21 cellular contexts compared by ENCODE assay signal in the genomic region with DNA sequence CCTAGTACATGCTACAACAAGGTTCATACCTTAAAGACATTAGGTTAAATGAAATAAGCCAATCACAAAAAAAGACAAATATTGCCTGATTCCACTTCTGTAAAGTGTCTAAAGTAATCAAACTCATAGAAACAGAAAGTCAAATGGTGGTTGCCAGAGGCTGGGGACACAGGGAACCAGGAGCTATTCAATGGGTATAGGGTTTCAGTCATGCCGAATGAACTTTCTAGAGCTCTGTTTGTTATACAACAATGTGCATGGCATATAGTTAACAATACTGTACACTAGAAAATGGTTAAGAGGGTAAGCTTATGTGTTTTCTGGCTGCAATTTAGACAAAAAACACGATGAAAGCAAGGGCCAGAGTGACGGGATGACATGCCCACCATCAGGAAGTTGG.
"Had no signal": no experiment of that assay in that cellular context is flagged by ENCODE, and none has a peak within 500 bp of the region (broad histone marks: within the 10 kb centered on the region; RNA-seq: fewer than 3 reads in every experiment).

No MANE protein-coding gene starts in this region.

- H3K79me2 ChIP-seq: hepatocyte had no signal

- H3K9me3 ChIP-seq: colonic mucosa, gastroesophageal sphincter, mucosa of descending colon, spleen, tibial nerve had no signal

- ATAC-seq: activated T-cell treated with anti-CD3 and anti-CD28 coated beads, Interleukin-2, amount 50 U/mL, for 72 hours; gastroesophageal sphincter; left cardiac atrium; left ventricle myocardium superior; mucosa of descending colon; natural killer cell treated with Interleukin-12 subunit alpha and Interleukin-12 subunit beta and Interleukin-15 and Interleukin-18, amount 100 ng/mL, for 72 hours; right cardiac atrium had no signal

- H3K27ac Mint-ChIP-seq: activated naive CD8-positive, alpha-beta T cell; activated T-cell treated with anti-CD3 and anti-CD28 coated beads, Interleukin-2, amount 50 U/mL, for 72 hours; natural killer cell treated with Interleukin-12 subunit alpha and Interleukin-12 subunit beta and Interleukin-15 and Interleukin-18, amount 100 ng/mL, for 72 hours had no signal

- H2AFZ ChIP-seq: hepatocyte had no signal

- H3K4me3 Mint-ChIP-seq: activated naive CD8-positive, alpha-beta T cell; activated T-cell treated with anti-CD3 and anti-CD28 coated beads, Interleukin-2, amount 50 U/mL, for 72 hours; natural killer cell treated with Interleukin-12 subunit alpha and Interleukin-12 subunit beta and Interleukin-15 and Interleukin-18, amount 100 ng/mL, for 72 hours had no signal

- H3K27ac ChIP-seq: colonic mucosa, dorsolateral prefrontal cortex, gastroesophageal sphincter, hepatocyte, spleen, tibial nerve, VCaP had no signal

- H3K36me3 ChIP-seq: colonic mucosa, gastroesophageal sphincter, spleen, tibial nerve had no signal

- H3K4me2 ChIP-seq: hepatocyte had no signal

- H3K27me3 ChIP-seq: colonic mucosa, dorsolateral prefrontal cortex, gastroesophageal sphincter, hepatocyte, tibial nerve had no signal

- DNase-seq: activated CD4-positive, alpha-beta T cell treated with anti-CD3 and anti-CD28 coated beads for 4 hours; activated CD4-positive, alpha-beta T cell treated with anti-CD3 and anti-CD28 coated beads, Interleukin-2, amount 50 U/mL, for 4 hours; activated naive CD4-positive, alpha-beta T cell treated with Interleukin-2 at 50 U/mL for 16 hours; activated T-cell treated with anti-CD3 and anti-CD28 coated beads for 4 hours; activated T-cell treated with anti-CD3 and anti-CD28 coated beads, Interleukin-2, amount 50 U/mL, for 72 hours; anterior cingulate cortex; colonic mucosa; dorsolateral prefrontal cortex; effector memory CD4-positive, alpha-beta T cell; left cardiac atrium; left ventricle myocardium superior; mucosa of descending colon; right cardiac atrium; spleen; stimulated activated naive CD4-positive, alpha-beta T cell had no signal

- H3K4me1 ChIP-seq: colonic mucosa, gastroesophageal sphincter, spleen, tibial nerve had no signal

- H3K4me3 ChIP-seq: colonic mucosa, dorsolateral prefrontal cortex, gastroesophageal sphincter, hepatocyte, mucosa of descending colon, spleen, tibial nerve had no signal

- H3K36me3 Mint-ChIP-seq: activated naive CD8-positive, alpha-beta T cell; natural killer cell treated with Interleukin-12 subunit alpha and Interleukin-12 subunit beta and Interleukin-15 and Interleukin-18, amount 100 ng/mL, for 72 hours had no signal
